ENCODE assay signal across 10 cellular contexts in the genomic region with DNA sequence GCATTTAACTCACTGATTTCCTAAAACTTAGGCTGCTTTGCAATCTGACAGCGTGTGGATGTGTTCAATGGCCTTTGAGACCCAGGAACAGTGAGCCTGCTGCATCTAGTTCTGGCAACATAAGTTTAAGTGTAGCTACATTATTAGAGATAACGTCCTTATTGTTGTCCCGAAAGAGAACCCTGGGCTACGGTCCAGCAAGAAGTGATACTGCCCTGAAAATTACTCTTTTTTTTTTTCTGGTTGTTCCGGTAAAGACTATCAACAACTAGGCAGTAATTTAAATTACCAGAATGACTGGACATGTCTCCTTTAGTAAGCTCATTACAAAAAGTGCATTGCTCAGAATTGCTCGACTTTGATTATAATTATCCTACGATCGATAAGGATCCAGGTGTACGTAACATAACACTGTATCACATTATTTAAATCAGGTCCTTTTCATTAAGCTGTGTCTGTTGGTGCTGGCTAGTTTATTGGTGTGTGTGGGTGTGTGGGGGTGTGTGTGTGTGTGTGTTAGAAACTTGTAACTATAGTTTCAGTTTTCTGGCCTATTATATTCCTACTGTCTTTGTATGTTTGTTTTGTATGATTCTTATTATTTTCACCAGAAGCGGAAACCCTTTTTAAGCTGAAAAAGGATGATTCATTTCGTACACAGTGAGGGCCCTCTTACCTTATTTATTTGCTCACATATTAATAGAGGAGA. TPM values are rescaled to one million over a fixed set of nuclear protein-coding genes. Genes with fewer than 3 reads are reported as not detected.
A peak's percentile ranks its signal among the peaks of the same experiment; 100 is the strongest.
DNase-seq lines count a peak whose midpoint lies in the region; ATAC-seq and TF ChIP-seq lines count a peak whose summit lies in the region.
"Had no signal": no experiment of that assay in that cellular context is flagged by ENCODE, and none has a peak within 500 bp of the region (broad histone marks: within the 10 kb centered on the region; RNA-seq: fewer than 3 reads in every experiment).

No MANE protein-coding gene starts in this region.

- H3K27me3 Mint-ChIP-seq in activated naive CD8-positive, alpha-beta T cell treated with anti-CD3 and anti-CD28 coated beads, Interleukin-2, amount 50 U/mL, for 24 hours, result peaks cover 40% of the 10 kb centered on the region
- peaks cover 0 to 31% (median 7%) of the 10 kb centered on the region in 5 donors for H3K27me3 Mint-ChIP-seq in naive thymus-derived CD4-positive, alpha-beta T cell

- H3K9me3 Mint-ChIP-seq in activated naive CD8-positive, alpha-beta T cell treated with anti-CD3 and anti-CD28 coated beads, Interleukin-2, amount 50 U/mL, for 24 hours, result no peaks in the 10 kb centered on the region
- peaks cover 0 to 2% (median 0%) of the 10 kb centered on the region in 11 donors for H3K9me3 Mint-ChIP-seq in naive thymus-derived CD4-positive, alpha-beta T cell

- no CpG with 5 or more reads among the region's 11 CpGs for WGBS in mesendoderm (ENCODE audit: extremely low coverage, insufficient coverage, low lambda C conversion rate)

- H3K23ac ChIP-seq in mesendoderm (ENCODE audit: low read length), result no peak overlapping the region

- H3K9me3 ChIP-seq in right atrium auricular region, result no peaks in the 10 kb centered on the region
- H3K9me3 ChIP-seq in naive thymus-derived CD4-positive, alpha-beta T cell (ENCODE audit: control insufficient read depth in 2 of 3, low read length in 3 of 3), result no peaks in the 10 kb centered on the region
- no peaks in the 10 kb centered on the region for H3K9me3 ChIP-seq in MM.1S (replicated peaks; ENCODE audit: insufficient read depth, low read length)

- no peak overlapping the region for H3K4ac ChIP-seq in mesendoderm (ENCODE audit: low read depth, low read length)

- H3F3A ChIP-seq in MM.1S (ENCODE audit: insufficient read depth, low read length), result no peaks in the 10 kb centered on the region

- no peaks in the 10 kb centered on the region for H3K9me2 ChIP-seq in MM.1S (replicated peaks; ENCODE audit: insufficient read depth, low read length)

- no peak overlapping the region for H3K56ac ChIP-seq in mesendoderm (ENCODE audit: low read length)

- TF ChIP-seq CTCF in right atrium auricular region (IDR thresholded peaks at IDR 0.05), result no peak
- no peak for TF ChIP-seq CTCF in MM.1S (IDR thresholded peaks at IDR 0.05; ENCODE audit: low read length)

- no peak overlapping the region for H2AFZ ChIP-seq in MM.1S (ENCODE audit: low read length)

- H3K9ac ChIP-seq in mesendoderm (ENCODE audit: low read length) (no peak overlapping the region), MM.1S (ENCODE audit: low read length) (no peak overlapping the region)

- H2AK5ac ChIP-seq in mesendoderm (ENCODE audit: low read length), result no peak overlapping the region

- H3K4me3 ChIP-seq in right atrium auricular region, result peak overlapping the region; percentile 44 to 55
- H3K4me3 ChIP-seq in naive thymus-derived CD4-positive, alpha-beta T cell (ENCODE audit: low read length), result peak overlapping the region; percentile 65
- no peak overlapping the region for H3K4me3 ChIP-seq in mesendoderm (ENCODE audit: low read length)
- no peak overlapping the region for H3K4me3 ChIP-seq in MM.1S (ENCODE audit: low read length)

- H3K27me3 ChIP-seq in right atrium auricular region (no peaks in the 10 kb centered on the region), mesendoderm (ENCODE audit: insufficient read depth, low read length, poor library complexity) (peaks cover 4% of the 10 kb centered on the region), MM.1S (replicated peaks; ENCODE audit: insufficient read depth, low read length) (no peaks in the 10 kb centered on the region)
- H3K27me3 ChIP-seq in naive thymus-derived CD4-positive, alpha-beta T cell (ENCODE audit: control insufficient read depth in 2 of 2, insufficient read depth in 2 of 2, low read length in 2 of 2), result peaks cover 0 to 3% of the 10 kb centered on the region in 2 donors

- H4K20me1 ChIP-seq in MM.1S (ENCODE audit: insufficient read depth, low read length), result no peaks in the 10 kb centered on the region

- H3K27ac ChIP-seq in right atrium auricular region (peak overlapping the region in 1 of 2 donors; percentile 59), mesendoderm (ENCODE audit: low read depth, low read length) (no peak overlapping the region), MM.1S (ENCODE audit: low read length) (no peak overlapping the region)
- H3K27ac ChIP-seq in naive thymus-derived CD4-positive, alpha-beta T cell (ENCODE audit: low read depth, low read length), result peak overlapping the region; percentile 97

- H3K27ac Mint-ChIP-seq in activated naive CD8-positive, alpha-beta T cell treated with anti-CD3 and anti-CD28 coated beads, Interleukin-2, amount 50 U/mL, for 24 hours, result peak overlapping the region; percentile 61
- H3K27ac Mint-ChIP-seq in naive thymus-derived CD4-positive, alpha-beta T cell, result peak overlapping the region; percentile 93 to 97 (median 95)

- DNase-seq in right atrium auricular region (ENCODE audit: low spot score), result no peak
- DNase-seq in Right ventricle myocardium superior, result no peak
- DNase-seq in activated naive CD8-positive, alpha-beta T cell treated with anti-CD3 and anti-CD28 coated beads, Interleukin-2, amount 50 U/mL, for 24 hours, result no peak
- DNase-seq in naive thymus-derived CD4-positive, alpha-beta T cell, result peak in 2 of 9 donors; percentile 28 to 32
- DNase-seq in mesendoderm, result no peak
- no peak for DNase-seq in middle frontal gyrus (ENCODE audit: extremely low spot score, low spot score)
- no peak for DNase-seq in MM.1S
- DNase-seq: anterior cingulate cortex had no signal

- H3K79me1 ChIP-seq in mesendoderm (ENCODE audit: low read length), result no peaks in the 10 kb centered on the region

- H4K5ac ChIP-seq in mesendoderm (ENCODE audit: low read length), result no peak overlapping the region

- peaks cover 0 to 4% of the 10 kb centered on the region in 2 donors for H3K4me1 ChIP-seq in right atrium auricular region
- peaks cover 0 to 27% of the 10 kb centered on the region in 2 donors for H3K4me1 ChIP-seq in naive thymus-derived CD4-positive, alpha-beta T cell (ENCODE audit: control insufficient read depth in 2 of 2, insufficient read depth in 2 of 2, low read length in 2 of 2)
- H3K4me1 ChIP-seq in mesendoderm (ENCODE audit: control insufficient read depth, low read depth, low read length), result no peaks in the 10 kb centered on the region
- H3K4me1 ChIP-seq in MM.1S (ENCODE audit: low read length), result no peaks in the 10 kb centered on the region

- H3K4me1 Mint-ChIP-seq in activated naive CD8-positive, alpha-beta T cell treated with anti-CD3 and anti-CD28 coated beads, Interleukin-2, amount 50 U/mL, for 24 hours, result peaks cover 52% of the 10 kb centered on the region
- H3K4me1 Mint-ChIP-seq in naive thymus-derived CD4-positive, alpha-beta T cell, result peaks cover 21 to 64% (median 53%) of the 10 kb centered on the region in 7 donors

- H2BK5ac ChIP-seq in mesendoderm (ENCODE audit: low read length), result no peak overlapping the region

- H3K4me2 ChIP-seq in mesendoderm (ENCODE audit: low read length) (no peak overlapping the region), MM.1S (ENCODE audit: low read depth, low read length) (no peak overlapping the region)

- CTCF ChIA-PET in naive thymus-derived CD4-positive, alpha-beta T cell (lab: Charles Lee), result interaction anchor here (0.6 to 1.9 kb wide), 11 partner anchors 9 to 709 kb away, joined by 3 to 13 read pairs (median 3); no protein-coding TSS in a partner anchor

- peaks cover 1% of the 10 kb centered on the region for H3K36me3 Mint-ChIP-seq in activated naive CD8-positive, alpha-beta T cell treated with anti-CD3 and anti-CD28 coated beads, Interleukin-2, amount 50 U/mL, for 24 hours (ENCODE audit: low read depth)
- peaks cover 0 to 5% (median 0%) of the 10 kb centered on the region in 5 donors for H3K36me3 Mint-ChIP-seq in naive thymus-derived CD4-positive, alpha-beta T cell

- no peak overlapping the region for H4K8ac ChIP-seq in mesendoderm (ENCODE audit: low read depth, low read length)

- no peaks in the 10 kb centered on the region for H3K36me3 ChIP-seq in right atrium auricular region
- H3K36me3 ChIP-seq in naive thymus-derived CD4-positive, alpha-beta T cell (ENCODE audit: control insufficient read depth in 2 of 3, insufficient read depth in 3 of 3, low read length in 3 of 3), result peaks cover 0 to 6% (median 0%) of the 10 kb centered on the region in 3 experiments
- no peaks in the 10 kb centered on the region for H3K36me3 ChIP-seq in mesendoderm (ENCODE audit: control insufficient read depth, insufficient read depth, low read length)
- no peaks in the 10 kb centered on the region for H3K36me3 ChIP-seq in MM.1S (replicated peaks; ENCODE audit: insufficient read depth, low read length)

- POLR2A ChIA-PET in naive thymus-derived CD4-positive, alpha-beta T cell (lab: Charles Lee), result interaction anchor here (0.6 to 12.7 kb wide), 14 partner anchors 9 to 565 kb away, joined by 3 to 299 read pairs (median 3); no protein-coding TSS in a partner anchor

- intact Hi-C loops in Right ventricle myocardium superior (cut with DNase I), result no loop called here
- intact Hi-C loops in naive thymus-derived CD4-positive, alpha-beta T cell (cut with micrococcal nuclease), result loop anchor here (2.0 to 10.0 kb wide), 2 partner anchors 96 to 160 kb away; no protein-coding TSS in a partner anchor

- no peak overlapping the region for H2BK120ac ChIP-seq in mesendoderm (ENCODE audit: low read depth, low read length)

- H3K79me2 ChIP-seq in mesendoderm (ENCODE audit: control insufficient read depth, insufficient read depth, low read length) (no peaks in the 10 kb centered on the region), MM.1S (ENCODE audit: low read length) (no peaks in the 10 kb centered on the region)

- H2BK15ac ChIP-seq in mesendoderm (replicated peaks; ENCODE audit: low read depth), result no peak overlapping the region

- no peak overlapping the region for H3K18ac ChIP-seq in mesendoderm (ENCODE audit: low read length)

- peak overlapping the region; percentile 91 for H3K4me3 Mint-ChIP-seq in activated naive CD8-positive, alpha-beta T cell treated with anti-CD3 and anti-CD28 coated beads, Interleukin-2, amount 50 U/mL, for 24 hours
- peak overlapping the region; percentile 90 to 100 (median 96) for H3K4me3 Mint-ChIP-seq in naive thymus-derived CD4-positive, alpha-beta T cell

- no peak for ATAC-seq in Right ventricle myocardium superior (ENCODE audit: poor library complexity)
- no peak for ATAC-seq in activated naive CD8-positive, alpha-beta T cell treated with anti-CD3 and anti-CD28 coated beads, Interleukin-2, amount 50 U/mL, for 24 hours
- peak; percentile 44 for ATAC-seq in naive thymus-derived CD4-positive, alpha-beta T cell
- ATAC-seq in GM19023 (IDR thresholded peaks at IDR 0.05; ENCODE audit: unreplicated experiment), result no peak

RNA-seq across cellular contexts. Expression of a gene that starts 3.0 kb away (rescaled TPM):
- 1 to 10 TPM; 3.3 to 6.2 TPM for total RNA-seq in right atrium auricular region
- 4.9 TPM for total RNA-seq in Right ventricle myocardium superior
- 10 to 100 TPM; 21.0 to 84.5 (median 59.2) TPM for total RNA-seq in naive thymus-derived CD4-positive, alpha-beta T cell
- polyA plus RNA-seq in naive thymus-derived CD4-positive, alpha-beta T cell, result 1 to 10 TPM; 6.0 to 7.7 TPM
- 0.03 TPM for polyA plus RNA-seq in mesendoderm (2013, experiment 1 of 2)
- polyA plus RNA-seq in mesendoderm (2013, experiment 2 of 2), result 0.04 TPM
- total RNA-seq: HT1080 had no signal

Comparison
In these comparisons a context has a peak if more than half of its experiments do, and no peak if none do; other contexts are left out.
1. H3K4me3 ChIP-seq: peak in right atrium auricular region (2 of 2) and naive thymus-derived CD4-positive, alpha-beta T cell (single experiment); none in mesendoderm (single experiment) and MM.1S (single experiment).